ENCODE assay signal across 15 cellular contexts in the genomic region with DNA sequence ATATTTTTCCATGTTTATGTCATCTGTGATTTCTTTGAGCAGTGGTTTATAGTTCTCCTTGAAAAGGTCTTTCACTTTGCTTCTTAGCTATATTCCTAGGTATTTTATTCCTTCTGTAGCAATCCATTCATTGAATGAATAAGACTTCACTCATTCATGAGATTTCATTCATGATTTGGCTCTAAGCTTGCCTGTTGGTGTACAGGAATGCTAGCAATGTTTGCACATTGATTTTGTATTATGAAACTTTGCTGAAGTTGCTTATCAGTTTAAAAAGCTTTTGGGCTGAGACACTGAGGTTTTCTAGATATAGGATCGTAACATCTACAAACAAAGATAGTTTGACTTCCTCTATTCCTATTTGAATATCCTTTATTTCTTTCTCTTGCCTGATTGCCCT. TPM values are rescaled to one million over a fixed set of nuclear protein-coding genes. Genes with fewer than 3 reads are reported as not detected.
A peak's percentile ranks its signal among the peaks of the same experiment; 100 is the strongest.
DNase-seq lines count a peak whose midpoint lies in the region; ATAC-seq and TF ChIP-seq lines count a peak whose summit lies in the region.
"Had no signal": no experiment of that assay in that cellular context is flagged by ENCODE, and none has a peak within 500 bp of the region (broad histone marks: within the 10 kb centered on the region; RNA-seq: fewer than 3 reads in every experiment).

No MANE protein-coding gene starts in this region.

- H3K9me3 ChIP-seq in IMR-90 (ENCODE audit: control insufficient read depth, insufficient read depth, low read length) (no peaks in the 10 kb centered on the region), smooth muscle cell (replicated peaks; ENCODE audit: low read depth) (no peaks in the 10 kb centered on the region), WERI-Rb-1 (ENCODE audit: severe bottlenecking) (no peaks in the 10 kb centered on the region)
- H3K9me3 ChIP-seq: BE2C, HAP-1 had no signal

- H2BK5ac ChIP-seq in IMR-90 (ENCODE audit: low read depth, low read length, poor library complexity, severe bottlenecking) = no peak overlapping the region

- intact Hi-C loops in IMR-90 (cut with micrococcal nuclease) = no loop called here

- H3K27ac ChIP-seq in IMR-90 (ENCODE audit: insufficient read depth, low read length) (no peak overlapping the region), smooth muscle cell (ENCODE audit: low read depth) (no peak overlapping the region), WERI-Rb-1 (no peak overlapping the region)
- H3K27ac ChIP-seq: C4-2B had no signal

- H3K27me3 ChIP-seq in IMR-90 (ENCODE audit: control insufficient read depth, insufficient read depth, low read length) (no peaks in the 10 kb centered on the region), smooth muscle cell (ENCODE audit: low read depth) (no peaks in the 10 kb centered on the region), WERI-Rb-1 (ENCODE audit: insufficient read depth, low read depth, severe bottlenecking) (no peaks in the 10 kb centered on the region)
- H3K27me3 ChIP-seq: BE2C had no signal

- TF ChIP-seq POLR2A in IMR-90 (IDR thresholded peaks at IDR 0.05; ENCODE audit: low read depth, low read length) = no peak

- no peak overlapping the region for H2AK9ac ChIP-seq in IMR-90 (replicated peaks; ENCODE audit: low read depth, low read length, poor library complexity)

- H3K4me1 ChIP-seq in IMR-90 (ENCODE audit: control insufficient read depth, insufficient read depth, low read length) (no peaks in the 10 kb centered on the region), smooth muscle cell (ENCODE audit: low read depth) (no peaks in the 10 kb centered on the region)
- H3K4me1 ChIP-seq: BE2C, HAP-1 had no signal

- CTCF ChIA-PET in IMR-90 (lab: Yijun Ruan, JAX) = no interaction called here

- no peak for TF ChIP-seq CTCF in IMR-90 (conservative IDR thresholded peaks at IDR 0.05; ENCODE audit: low read depth, low read length)
- TF ChIP-seq CTCF in fibroblast of pulmonary artery (IDR thresholded peaks at IDR 0.05; ENCODE audit: low read length, missing control alignments) = no peak
- no peak for TF ChIP-seq CTCF in smooth muscle cell (IDR thresholded peaks at IDR 0.05; ENCODE audit: borderline replicate concordance, insufficient read depth, poor library complexity, severe bottlenecking)
- TF ChIP-seq CTCF in WERI-Rb-1 (IDR thresholded peaks at IDR 0.05; ENCODE audit: low read depth, low read length) = no peak

- no peaks in the 10 kb centered on the region for H3F3A ChIP-seq in smooth muscle cell (ENCODE audit: low read depth)

- no peak overlapping the region for H3K18ac ChIP-seq in IMR-90 (ENCODE audit: low read depth, low read length)

- in situ Hi-C loops in IMR-90 (cut with MboI; ENCODE audit: low sequenced_read_pairs) = no loop called here

- no peaks in the 10 kb centered on the region for H3K36me3 ChIP-seq in IMR-90 (ENCODE audit: control insufficient read depth, insufficient read depth, low read length)
- no peaks in the 10 kb centered on the region for H3K36me3 ChIP-seq in smooth muscle cell (ENCODE audit: low read depth)
- H3K36me3 ChIP-seq in WERI-Rb-1 = no peaks in the 10 kb centered on the region
- H3K36me3 ChIP-seq: BE2C, HAP-1 had no signal

- no peak overlapping the region for H2BK15ac ChIP-seq in IMR-90 (ENCODE audit: low read depth, low read length)

- no peak for TF ChIP-seq RAD21 in IMR-90 (IDR thresholded peaks at IDR 0.05; ENCODE audit: low read length)

- no peak overlapping the region for H4K91ac ChIP-seq in IMR-90 (ENCODE audit: insufficient read depth, low read depth, low read length)

- no peaks in the 10 kb centered on the region; the same call in 1 of the 2 replicates for H3K9me1 ChIP-seq in IMR-90 (ENCODE audit: insufficient read depth, low read length)

- dilution Hi-C loops in IMR-90 (cut with HindIII; ENCODE audit: low sequenced_read_pairs, unreplicated experiment) = no loop called here

- no peaks in the 10 kb centered on the region for H4K20me1 ChIP-seq in IMR-90 (ENCODE audit: insufficient read depth, low read length)
- no peaks in the 10 kb centered on the region for H4K20me1 ChIP-seq in smooth muscle cell (ENCODE audit: low read depth)

- no peaks in the 10 kb centered on the region for H3K79me2 ChIP-seq in smooth muscle cell (ENCODE audit: low read depth)

- H3K4ac ChIP-seq in IMR-90 (ENCODE audit: low read depth, low read length) = no peak overlapping the region

- no peak overlapping the region for H4K5ac ChIP-seq in IMR-90 (ENCODE audit: low read depth, low read length)

- H4K8ac ChIP-seq in IMR-90 (ENCODE audit: low read depth in 2 of 2, low read length in 2 of 2) = no peak overlapping the region

- H3K14ac ChIP-seq in IMR-90 (replicated peaks; ENCODE audit: low read depth, low read length) = no peak overlapping the region

- H2BK120ac ChIP-seq in IMR-90 (ENCODE audit: low read depth, low read length) = no peak overlapping the region

- POLR2A ChIA-PET in IMR-90 (lab: Charles Lee; ENCODE audit: unreplicated experiment) = no interaction called here

- H3K9ac ChIP-seq in IMR-90 (ENCODE audit: low read depth, low read length) (no peak overlapping the region), smooth muscle cell (ENCODE audit: low read depth) (no peak overlapping the region)

- H3K4me3 ChIP-seq in IMR-90 (ENCODE audit: insufficient read depth, low read depth, low read length) = no peak overlapping the region
- H3K4me3 ChIP-seq in fibroblast of pulmonary artery (replicated peaks; ENCODE audit: low read depth, low read length) = no peak overlapping the region
- no peak overlapping the region for H3K4me3 ChIP-seq in smooth muscle cell
- no peak overlapping the region for H3K4me3 ChIP-seq in WERI-Rb-1 (ENCODE audit: low read depth, low read length)
- H3K4me3 ChIP-seq: HAP-1 had no signal

- H2BK20ac ChIP-seq in IMR-90 (ENCODE audit: low read depth, low read length) = no peak overlapping the region

- ATAC-seq in IMR-90 (ENCODE audit: low read depth) (no peak), HG02610 (IDR thresholded peaks at IDR 0.05; ENCODE audit: unreplicated experiment) (no peak)

- no peak overlapping the region for H3K56ac ChIP-seq in IMR-90 (ENCODE audit: extremely low read depth, insufficient read depth, low read length)

- no peak overlapping the region for H3K23ac ChIP-seq in IMR-90 (ENCODE audit: low read depth, low read length)

- peak; percentile 12 for DNase-seq in IMR-90
- DNase-seq in amniotic epithelial cell (ENCODE audit: low read depth) = peak; percentile 54
- DNase-seq in fibroblast of pulmonary artery (ENCODE audit: low read depth) = peak; percentile 15
- DNase-seq in non-pigmented ciliary epithelial cell (ENCODE audit: low read depth) = peak; percentile 8
- no peak for DNase-seq in NOMO-1 (lab: John Stamatoyannopoulos, UW; ENCODE audit: unreplicated experiment in 2 of 2)
- no peak for DNase-seq in smooth muscle cell (lab: John Stamatoyannopoulos, UW; ENCODE audit: unreplicated experiment)
- no peak for DNase-seq in WERI-Rb-1
- DNase-seq: BE2C; CD4-positive, alpha-beta memory T cell; DMS79; EL had no signal

- no peaks in the 10 kb centered on the region for H3K79me1 ChIP-seq in IMR-90 (ENCODE audit: low read depth in 1 of 2, low read length in 2 of 2)

- H3K4me2 ChIP-seq in IMR-90 (ENCODE audit: low read depth, low read length) (no peak overlapping the region), smooth muscle cell (no peak overlapping the region)

- H2AFZ ChIP-seq in IMR-90 (replicated peaks; ENCODE audit: low read length, poor library complexity) (no peak overlapping the region), smooth muscle cell (ENCODE audit: low read depth) (no peak overlapping the region)

- BruUV-seq in IMR-90 (replicated peaks; lab: Mats Ljungman, UMichigan) = no TSS peak

- no CpG with 5 or more reads among the region's 1 CpG for WGBS in IMR-90 (ENCODE audit: extremely low coverage in 2 of 2, insufficient read length in 1 of 2), 2 experiments
- 54% methylated on average over 1 of the region's 1 CpG for WGBS in smooth muscle cell (ENCODE audit: low lambda C conversion rate)

- H2AK5ac ChIP-seq in IMR-90 (ENCODE audit: low read depth, low read length) = no peak overlapping the region

TF ChIP-seq in IMR-90, 13 proteins besides CTCF, POLR2A, EP300 and RAD21:
- no peak for TF ChIP-seq USF2 (IDR thresholded peaks at IDR 0.05; ENCODE audit: low read depth, low read length)
- no peak for TF ChIP-seq BHLHE40 (IDR thresholded peaks at IDR 0.05; ENCODE audit: low read depth, low read length)
- no peak for TF ChIP-seq RFX5 (IDR thresholded peaks at IDR 0.05; ENCODE audit: low read depth, low read length)

RNA-seq across cellular contexts. Expression of gene RLN2, which starts 15.9 kb away (rescaled TPM):
- total RNA-seq in IMR-90 (2012; rRNA removed) = not detected in 2 replicates
- polyA plus RNA-seq in IMR-90 (2012; rRNA removed) = not detected in 2 replicates
- polyA plus RNA-seq in IMR-90 (2012; cell fraction: cytosol; rRNA removed) = 0.08 TPM in 1 of 2 replicates, not detected in the other
- not detected in 2 replicates for polyA plus RNA-seq in IMR-90 (2012; cell fraction: nucleus; rRNA removed; ENCODE audit: low replicate concordance)
- 0.31 TPM in 1 of 2 replicates, not detected in the other for total RNA-seq in smooth muscle cell
- polyA plus RNA-seq in smooth muscle cell = 0.59 and 0.67 TPM in 2 replicates

RNA-seq across cellular contexts. Expression of gene RLN1, which starts 51.1 kb away (rescaled TPM):
- not detected in 2 replicates for total RNA-seq in IMR-90 (2012; rRNA removed)
- not detected in 2 replicates for polyA plus RNA-seq in IMR-90 (2012; rRNA removed)
- not detected in 2 replicates for polyA plus RNA-seq in IMR-90 (2012; cell fraction: cytosol; rRNA removed)
- polyA plus RNA-seq in IMR-90 (2012; cell fraction: nucleus; rRNA removed; ENCODE audit: low replicate concordance) = not detected in 2 replicates
- total RNA-seq in smooth muscle cell = not detected in 2 replicates
- not detected in 2 replicates for polyA plus RNA-seq in smooth muscle cell

RNA-seq across cellular contexts. Expression of gene INSL4, which starts 57.4 kb away (rescaled TPM):
- total RNA-seq in IMR-90 (2012; rRNA removed) = not detected in 2 replicates
- 0.03 TPM in 1 of 2 replicates, not detected in the other for polyA plus RNA-seq in IMR-90 (2012; rRNA removed)
- not detected in 2 replicates for polyA plus RNA-seq in IMR-90 (2012; cell fraction: cytosol; rRNA removed)
- polyA plus RNA-seq in IMR-90 (2012; cell fraction: nucleus; rRNA removed; ENCODE audit: low replicate concordance) = not detected in 2 replicates
- 0.18 TPM in 1 of 2 replicates, not detected in the other for total RNA-seq in smooth muscle cell
- polyA plus RNA-seq in smooth muscle cell = 0.21 TPM in 1 of 2 replicates, not detected in the other
- total RNA-seq: CD4-positive, alpha-beta memory T cell; H1 had no signal
- polyA plus RNA-seq: CD4-positive, alpha-beta memory T cell; H1 had no signal

Comparison
In these comparisons a context has a peak if more than half of its experiments do, and no peak if none do; other contexts are left out.
1. DNase-seq: peak in IMR-90 (single experiment), amniotic epithelial cell (single experiment), fibroblast of pulmonary artery (single experiment) and non-pigmented ciliary epithelial cell (single experiment); none in NOMO-1 (0 of 2), smooth muscle cell (single experiment) and WERI-Rb-1 (single experiment).